ENCODE assay signal across 11 cellular contexts in genomic region chr13:46622918-46623256, GRCh38.
A peak's percentile ranks its signal among the peaks of the same experiment; 100 is the strongest.
DNase-seq lines count a peak whose midpoint lies in the region; ATAC-seq and TF ChIP-seq lines count a peak whose summit lies in the region.
"Had no signal": no experiment of that assay in that cellular context is flagged by ENCODE, and none has a peak within 500 bp of the region (broad histone marks: within the 10 kb centered on the region; RNA-seq: fewer than 3 reads in every experiment).

No MANE protein-coding gene starts in this region.

- H3K79me2 ChIP-seq in Karpas-422 (ENCODE audit: low read length): no peaks in the 10 kb centered on the region

- H3K9me3 ChIP-seq in Karpas-422 (ENCODE audit: low read length): no peaks in the 10 kb centered on the region
- H3K9me3 ChIP-seq in WERI-Rb-1 (ENCODE audit: severe bottlenecking): no peaks in the 10 kb centered on the region
- H3K9me3 ChIP-seq in right cardiac atrium (ENCODE audit: control insufficient read depth, low read length): no peaks in the 10 kb centered on the region
- no peaks in the 10 kb centered on the region for H3K9me3 ChIP-seq in thyroid gland
- H3K9me3 ChIP-seq: thoracic aorta had no signal

- no peak overlapping the region for H3K4me3 ChIP-seq in Karpas-422 (ENCODE audit: low read length)
- H3K4me3 ChIP-seq in WERI-Rb-1 (ENCODE audit: low read depth, low read length): peak overlapping the region; percentile 30
- H3K4me3 ChIP-seq in right cardiac atrium (ENCODE audit: low read length): no peak overlapping the region
- H3K4me3 ChIP-seq in thyroid gland (replicated peaks in 1 of 3): no peak overlapping the region
- H3K4me3 ChIP-seq: thoracic aorta had no signal

- no peak overlapping the region for H3K27ac ChIP-seq in Karpas-422 (ENCODE audit: low read length)
- H3K27ac ChIP-seq in WERI-Rb-1: peak overlapping the region; percentile 85
- H3K27ac ChIP-seq in right cardiac atrium (ENCODE audit: low read length): no peak overlapping the region
- H3K27ac ChIP-seq in thyroid gland: no peak overlapping the region
- H3K27ac ChIP-seq: brain microvascular endothelial cell, thoracic aorta had no signal

- H3K9me2 ChIP-seq in Karpas-422 (replicated peaks; ENCODE audit: insufficient read depth, low read length): no peaks in the 10 kb centered on the region

- no peak overlapping the region for H2AFZ ChIP-seq in Karpas-422 (ENCODE audit: low read length)

- peak; percentile 74 to 82 for ATAC-seq in right cardiac atrium
- no peak for ATAC-seq in HG02870 (IDR thresholded peaks at IDR 0.05; ENCODE audit: unreplicated experiment)
- no peak for ATAC-seq in GM21825 (IDR thresholded peaks at IDR 0.05; ENCODE audit: unreplicated experiment)

- H3K4me1 ChIP-seq in Karpas-422 (ENCODE audit: low read length) (no peaks in the 10 kb centered on the region), right cardiac atrium (ENCODE audit: control insufficient read depth, insufficient read depth, low read length) (peaks cover 3% of the 10 kb centered on the region), thyroid gland (peaks cover 4 to 12% of the 10 kb centered on the region in 2 donors)

- H3K36me3 ChIP-seq in Karpas-422 (ENCODE audit: insufficient read depth, low read length) (no peaks in the 10 kb centered on the region), WERI-Rb-1 (peaks cover 2% of the 10 kb centered on the region), thyroid gland (no peaks in the 10 kb centered on the region)
- H3K36me3 ChIP-seq: brain microvascular endothelial cell, thoracic aorta had no signal

- no peak for TF ChIP-seq POLR2A in thyroid gland (IDR thresholded peaks at IDR 0.05)

- H4K20me1 ChIP-seq in Karpas-422 (ENCODE audit: insufficient read depth, low read depth, low read length): no peaks in the 10 kb centered on the region

- no peak overlapping the region for H3K4me2 ChIP-seq in Karpas-422 (ENCODE audit: low read depth, low read length, poor library complexity, severe bottlenecking)

- WGBS in right cardiac atrium: 11% methylated on average over 3 of the region's 3 CpGs
- WGBS in thyroid gland, 2 donors: 34 to 45% methylated on average over 3 of the region's 3 CpGs

- DNase-seq in Karpas-422 (peak; percentile 22), WERI-Rb-1 (peak; percentile 81), right cardiac atrium (peak in 2 of 3 donors; percentile 41 to 56), thyroid gland (peak; percentile 26 to 36), 8988T (no peak)
- DNase-seq in stimulated activated CD8-positive, alpha-beta memory T cell treated with anti-CD3 and anti-CD28 coated beads, Interleukin-4, amount 100 ng/mL, for 48 hours: no peak
- DNase-seq: brain microvascular endothelial cell, OCI-M1 had no signal

- H3K27me3 ChIP-seq in Karpas-422 (ENCODE audit: low read length) (no peaks in the 10 kb centered on the region), WERI-Rb-1 (ENCODE audit: insufficient read depth, low read depth, severe bottlenecking) (no peaks in the 10 kb centered on the region), right cardiac atrium (ENCODE audit: control insufficient read depth, insufficient read depth) (no peaks in the 10 kb centered on the region), thyroid gland (no peaks in the 10 kb centered on the region)
- H3K27me3 ChIP-seq: brain microvascular endothelial cell had no signal

- intact Hi-C loops in right cardiac atrium (cut with DNase I): no loop called here
- intact Hi-C loops in thyroid gland (cut with DNase I): no loop called here

- H3K9ac ChIP-seq in Karpas-422 (ENCODE audit: low read length): no peak overlapping the region

- TF ChIP-seq CTCF in WERI-Rb-1 (IDR thresholded peaks at IDR 0.05; ENCODE audit: low read depth, low read length): no peak
- no peak for TF ChIP-seq CTCF in thyroid gland (IDR thresholded peaks at IDR 0.05)

Comparison
In these comparisons a context has a peak if more than half of its experiments do, and no peak if none do; other contexts are left out.
1. DNase-seq: peak in Karpas-422 (single experiment), WERI-Rb-1 (single experiment), right cardiac atrium (2 of 3) and thyroid gland (2 of 2); none in 8988T (single experiment) and stimulated activated CD8-positive, alpha-beta memory T cell treated with anti-CD3 and anti-CD28 coated beads, Interleukin-4, amount 100 ng/mL, for 48 hours (single experiment).
2. ATAC-seq: peak in right cardiac atrium (2 of 2); none in HG02870 (single experiment) and GM21825 (single experiment).